ENCODE assay signal across 9 cellular contexts in the genomic region with DNA sequence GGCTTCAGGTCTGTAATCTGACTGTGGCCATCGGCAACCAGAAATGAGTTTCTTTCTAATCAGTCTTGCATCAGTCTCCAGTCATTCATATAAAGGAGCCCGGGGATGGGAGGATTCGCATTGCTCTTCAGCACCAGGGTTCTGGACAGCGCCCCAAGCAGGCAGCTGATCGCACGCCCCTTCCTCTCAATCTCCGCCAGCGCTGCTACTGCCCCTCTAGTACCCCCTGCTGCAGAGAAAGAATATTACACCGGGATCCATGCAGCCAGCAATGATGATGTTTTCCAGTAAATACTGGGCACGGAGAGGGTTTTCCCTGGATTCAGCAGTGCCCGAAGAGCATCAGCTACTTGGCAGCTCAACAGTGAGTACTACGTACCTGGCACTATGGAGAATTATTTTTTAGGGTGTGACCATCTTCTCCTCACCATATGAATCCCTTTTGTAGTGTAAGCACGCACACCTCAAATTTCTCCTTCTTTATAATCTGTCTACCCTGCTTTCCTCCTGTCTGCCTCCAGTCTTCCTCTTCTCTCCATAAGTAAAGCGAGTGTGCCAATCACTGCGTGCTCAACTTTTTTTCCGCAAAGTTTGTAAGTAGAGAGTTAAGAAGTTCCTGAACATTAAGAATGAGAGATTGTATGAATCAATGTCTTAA. TPM values are rescaled to one million over a fixed set of nuclear protein-coding genes. Genes with fewer than 3 reads are reported as not detected.
DNase-seq lines count a peak whose midpoint lies in the region; ATAC-seq and TF ChIP-seq lines count a peak whose summit lies in the region.
"Had no signal": no experiment of that assay in that cellular context is flagged by ENCODE, and none has a peak within 500 bp of the region (broad histone marks: within the 10 kb centered on the region; RNA-seq: fewer than 3 reads in every experiment).

A gene (plus strand): TSS at position 118 of the 658 bp plus-strand sequence. CDS start 142 bp downstream, at position 260.

- H3K27me3 Mint-ChIP-seq in Caco-2 (ENCODE audit: insufficient read depth, unreplicated experiment), result peaks cover 16% of the 10 kb centered on the region

- no peak within 1 kb of the TSS for H3K4me3 Mint-ChIP-seq in Caco-2 (ENCODE audit: unreplicated experiment)

- H3K27me3 ChIP-seq in Caco-2 (replicated peaks; ENCODE audit: control insufficient read depth, insufficient read depth, low read length), result no peaks in the 10 kb centered on the region
- H3K27me3 ChIP-seq in brain microvascular endothelial cell (replicated peaks), result no peaks in the 10 kb centered on the region

- CTCF ChIA-PET in Caco-2 (lab: Charles Lee), result interaction anchor here (0.8 to 1.3 kb wide), 2 partner anchors 151 to 159 kb away, joined by 3 read pairs; no protein-coding TSS in a partner anchor

- H3K27ac Mint-ChIP-seq in Caco-2 (ENCODE audit: unreplicated experiment), result no peak within 1 kb of the TSS

- ATAC-seq in GM21390 (IDR thresholded peaks at IDR 0.05; ENCODE audit: unreplicated experiment), result peak; percentile 54
- peak; percentile 90 for ATAC-seq in SK-N-SH treated with all-trans-retinoic acid at 6 μM for 48 hours
- ATAC-seq in left colon, result peak; percentile 40

- no peaks in the 10 kb centered on the region for H3K9me3 Mint-ChIP-seq in Caco-2 (ENCODE audit: unreplicated experiment)

- intact Hi-C loops in Caco-2 (cut with micrococcal nuclease; ENCODE audit: unreplicated experiment) (loop anchor here (1.0 to 2.0 kb wide), 2 partner anchors 100 to 159 kb away; a partner anchor contains a TSS), left colon (cut with DNase I, micrococcal nuclease) (no loop called here)

- H3K36me3 ChIP-seq in Caco-2 (ENCODE audit: control insufficient read depth, insufficient read depth, low read length), result no peaks in the 10 kb centered on the region
- H3K36me3 ChIP-seq in brain microvascular endothelial cell (replicated peaks), result no peaks in the 10 kb centered on the region

- H3K36me3 Mint-ChIP-seq in Caco-2 (ENCODE audit: insufficient read depth, unreplicated experiment), result no peaks in the 10 kb centered on the region

- POLR2A ChIA-PET in Caco-2 (lab: Charles Lee), result no interaction called here

- no peak within 1 kb of the TSS for H3K27ac ChIP-seq in brain microvascular endothelial cell

- no peaks in the 10 kb centered on the region for H3K9me3 ChIP-seq in Caco-2

- BruUV-seq in Caco-2 (replicated peaks; lab: Mats Ljungman, UMichigan), result no TSS peak

- H3K4me3 ChIP-seq in Caco-2 (ENCODE audit: low read depth, low read length) (no peak within 1 kb of the TSS), brain microvascular endothelial cell (ENCODE audit: low read depth, low read length) (no peak within 1 kb of the TSS)

- TF ChIP-seq CTCF in Caco-2 (IDR thresholded peaks at IDR 0.05; ENCODE audit: insufficient read depth in 1 of 2, low read depth in 1 of 2, low read length in 1 of 2, severe bottlenecking in 1 of 2, unreplicated experiment in 1 of 2), result peak; percentile 81 to 85
- peak; percentile 90 for TF ChIP-seq CTCF in brain microvascular endothelial cell (IDR thresholded peaks at IDR 0.05; ENCODE audit: low read depth, low read length, missing control alignments)

- H3K4me1 ChIP-seq in Caco-2, result no peaks in the 10 kb centered on the region

- in situ Hi-C loops in brain microvascular endothelial cell (cut with HindIII; ENCODE audit: low pct_ligation_motif_present, low sequenced_read_pairs), result no loop called here

- H3K4me1 Mint-ChIP-seq in Caco-2 (ENCODE audit: low read depth, unreplicated experiment), result no peaks in the 10 kb centered on the region

- peak; percentile 83 to 90 for DNase-seq in Caco-2
- peak; percentile 64 for DNase-seq in KG1 (lab: John Stamatoyannopoulos, UW)
- peak; percentile 69 for DNase-seq in brain microvascular endothelial cell
- peak in 1 of 2 donors; percentile 30 for DNase-seq in left colon
- DNase-seq in stimulated activated CD8-positive, alpha-beta memory T cell treated with anti-CD3 and anti-CD28 coated beads, Interleukin-4, amount 100 ng/mL, for 24 hours (ENCODE audit: low read depth), result peak; percentile 12
- DNase-seq in HuH-7.5 (ENCODE audit: low spot score), result no peak

TF ChIP-seq in SK-N-SH treated with all-trans-retinoic acid at 6 μM for 48 hours, 23 proteins besides CTCF, POLR2A, EP300 and RAD21:
- TF ChIP-seq ESRRG (CRISPR knock-in tag; IDR thresholded peaks at IDR 0.05), result no peak
- peak; percentile 89; the same call in 1 of the 2 replicates for TF ChIP-seq SNAI2 (CRISPR knock-in tag; IDR thresholded peaks at IDR 0.05)
- peak; percentile 41; the same call in 1 of the 2 replicates for TF ChIP-seq ISL1 (CRISPR knock-in tag; IDR thresholded peaks at IDR 0.05)
- TF ChIP-seq PPARA (CRISPR knock-in tag; IDR thresholded peaks at IDR 0.05; ENCODE audit: borderline replicate concordance), result 0 out of 2 replicates have a peak, but pooled peaks have one; percentile 66
- TF ChIP-seq ZFP3 (CRISPR knock-in tag; IDR thresholded peaks at IDR 0.05), result 0 out of 2 replicates have a peak, but pooled peaks have one; percentile 37
- TF ChIP-seq CSDC2 (CRISPR knock-in tag; IDR thresholded peaks at IDR 0.05), result peak; percentile 91
- TF ChIP-seq, protein P1, sequence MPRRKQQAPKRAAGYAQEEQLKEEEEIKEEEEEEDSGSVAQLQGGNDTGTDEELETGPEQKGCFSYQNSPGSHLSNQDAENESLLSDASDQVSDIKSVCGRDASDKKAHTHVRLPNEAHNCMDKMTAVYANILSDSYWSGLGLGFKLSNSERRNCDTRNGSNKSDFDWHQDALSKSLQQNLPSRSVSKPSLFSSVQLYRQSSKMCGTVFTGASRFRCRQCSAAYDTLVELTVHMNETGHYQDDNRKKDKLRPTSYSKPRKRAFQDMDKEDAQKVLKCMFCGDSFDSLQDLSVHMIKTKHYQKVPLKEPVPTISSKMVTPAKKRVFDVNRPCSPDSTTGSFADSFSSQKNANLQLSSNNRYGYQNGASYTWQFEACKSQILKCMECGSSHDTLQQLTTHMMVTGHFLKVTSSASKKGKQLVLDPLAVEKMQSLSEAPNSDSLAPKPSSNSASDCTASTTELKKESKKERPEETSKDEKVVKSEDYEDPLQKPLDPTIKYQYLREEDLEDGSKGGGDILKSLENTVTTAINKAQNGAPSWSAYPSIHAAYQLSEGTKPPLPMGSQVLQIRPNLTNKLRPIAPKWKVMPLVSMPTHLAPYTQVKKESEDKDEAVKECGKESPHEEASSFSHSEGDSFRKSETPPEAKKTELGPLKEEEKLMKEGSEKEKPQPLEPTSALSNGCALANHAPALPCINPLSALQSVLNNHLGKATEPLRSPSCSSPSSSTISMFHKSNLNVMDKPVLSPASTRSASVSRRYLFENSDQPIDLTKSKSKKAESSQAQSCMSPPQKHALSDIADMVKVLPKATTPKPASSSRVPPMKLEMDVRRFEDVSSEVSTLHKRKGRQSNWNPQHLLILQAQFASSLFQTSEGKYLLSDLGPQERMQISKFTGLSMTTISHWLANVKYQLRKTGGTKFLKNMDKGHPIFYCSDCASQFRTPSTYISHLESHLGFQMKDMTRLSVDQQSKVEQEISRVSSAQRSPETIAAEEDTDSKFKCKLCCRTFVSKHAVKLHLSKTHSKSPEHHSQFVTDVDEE (CRISPR knock-in tag; IDR thresholded peaks at IDR 0.05), result 0 out of 2 replicates have a peak, but pooled peaks have one; percentile 44
- no peak for TF ChIP-seq TOX (CRISPR knock-in tag; IDR thresholded peaks at IDR 0.05; ENCODE audit: borderline replicate concordance)

RNA-seq across cellular contexts. Expression of the gene that starts here (rescaled TPM):
- total RNA-seq in Caco-2 (2022) (not detected in 2 replicates), left colon (not detected)
- total RNA-seq: T-helper 2 cell treated with Interferon-gamma antibody and Interleukin-4, amounts not matched to agents 100 ng/mL and 5 ng/mL, for 36 hours had no signal

Comparison
In these comparisons a context has a peak if more than half of its experiments do, and no peak if none do; other contexts are left out.
1. Peak in DNase-seq in Caco-2; RNA of the gene not detected or under 1 TPM.
2. Peak in ATAC-seq in left colon; RNA of the gene not detected or under 1 TPM.
3. ATAC-seq: peak in every context shown above with its lines; median percentile 90 in SK-N-SH treated with all-trans-retinoic acid at 6 μM for 48 hours; 54 in GM21390; 40 in left colon.